ENCODE assay signal across 8 cellular contexts in the genomic region with DNA sequence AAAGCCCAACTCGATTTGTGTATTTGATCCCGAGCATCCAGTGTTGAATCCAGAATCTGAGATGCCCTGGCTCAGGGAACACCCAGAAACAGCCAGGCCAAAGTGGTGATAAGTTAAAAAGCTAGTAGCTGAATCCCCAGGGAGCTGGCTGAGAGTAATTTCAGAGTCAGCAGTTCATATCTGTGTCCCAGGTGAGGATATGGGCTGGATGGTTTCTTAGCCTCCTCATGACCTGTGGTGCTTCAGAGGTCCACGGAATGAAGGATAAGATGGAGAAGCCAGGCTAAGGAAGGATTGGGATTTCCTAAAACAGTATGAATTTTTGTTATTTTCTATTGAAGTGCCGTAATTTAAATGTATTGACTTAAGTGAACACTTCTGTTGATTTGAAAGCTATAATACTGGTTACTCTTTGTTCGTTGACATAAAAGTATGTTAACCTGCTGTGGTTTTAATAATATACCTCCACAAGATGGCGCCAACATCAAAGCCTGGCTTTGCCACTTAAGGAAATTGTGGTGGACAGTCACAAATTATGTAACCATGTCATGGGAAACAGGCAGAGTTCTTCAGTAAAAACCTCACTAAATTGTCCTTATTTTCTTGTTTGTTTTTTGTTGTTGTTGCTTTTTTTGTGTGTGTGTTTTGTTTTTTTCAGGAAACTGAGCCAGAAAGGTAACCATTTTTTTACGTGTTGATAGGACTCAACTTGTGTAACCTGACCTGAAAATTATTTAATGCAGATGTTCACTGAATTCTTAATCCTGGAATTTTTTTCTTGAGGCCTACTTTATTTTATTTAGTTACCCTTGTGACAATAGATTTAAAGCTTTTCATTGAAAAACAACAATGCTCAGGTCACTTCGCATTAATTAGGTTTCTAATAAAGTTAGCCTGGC. TPM values are rescaled to one million over a fixed set of nuclear protein-coding genes. Genes with fewer than 3 reads are reported as not detected.
DNase-seq lines count a peak whose midpoint lies in the region; ATAC-seq, FAIRE-seq and TF ChIP-seq lines count a peak whose summit lies in the region.

No MANE protein-coding gene starts in this region.

- DNase-seq in AG08396 (ENCODE audit: low spot score) (peak; percentile 47), GM18507 (ENCODE audit: extremely low spot score, insufficient read length, low read depth) (no peak), NCI-H460 (ENCODE audit: extremely low read depth, low read depth) (peak; percentile 73), natural killer cell (no peak)
- peak; percentile 62 for DNase-seq in activated CD4-positive, alpha-beta memory T cell treated with anti-CD3 and anti-CD28 coated beads for 36 hours

- intact Hi-C loops in activated CD4-positive, alpha-beta memory T cell treated with anti-CD3 and anti-CD28 coated beads for 36 hours (cut with micrococcal nuclease), result loop anchor here (1.0 to 5.0 kb wide), 10 partner anchors 103 to 638 kb away; partner anchors contain the start of genes CDKN2A and CDKN2B-AS1
- intact Hi-C loops in natural killer cell (cut with micrococcal nuclease), result loop anchor here (1.0 to 5.0 kb wide), 5 partner anchors 194 to 638 kb away; no protein-coding TSS in a partner anchor

- TF ChIP-seq POLR2A in GM18505 (IDR thresholded peaks at IDR 0.05; ENCODE audit: borderline replicate concordance, extremely low read depth, insufficient read depth, insufficient read length), result no peak

- H3K4me1 Mint-ChIP-seq in activated CD4-positive, alpha-beta memory T cell treated with anti-CD3 and anti-CD28 coated beads for 36 hours (ENCODE audit: low read depth), result peaks cover 45% of the 10 kb centered on the region
- H3K4me1 Mint-ChIP-seq in natural killer cell, result peaks cover 5 to 6% of the 10 kb centered on the region in 2 donors

- CTCF ChIA-PET in activated CD4-positive, alpha-beta memory T cell treated with anti-CD3 and anti-CD28 coated beads for 36 hours (lab: Charles Lee), result interaction anchor here (0.6 to 6.8 kb wide), 48 partner anchors 10 to 642 kb away, joined by 3 to 118 read pairs (median 4); partner anchors contain the start of genes CDKN2A, CDKN2B, CDKN2B-AS1 and MTAP

- TF ChIP-seq CTCF in natural killer cell (IDR thresholded peaks at IDR 0.05), result peak; percentile 67

- no peak overlapping the region for H3K4me3 Mint-ChIP-seq in activated CD4-positive, alpha-beta memory T cell treated with anti-CD3 and anti-CD28 coated beads for 36 hours
- no peak overlapping the region for H3K4me3 Mint-ChIP-seq in natural killer cell

- H3K9me3 Mint-ChIP-seq in activated CD4-positive, alpha-beta memory T cell treated with anti-CD3 and anti-CD28 coated beads for 36 hours, result no peaks in the 10 kb centered on the region
- no peaks in the 10 kb centered on the region for H3K9me3 Mint-ChIP-seq in natural killer cell

- ATAC-seq in HG03280 (IDR thresholded peaks at IDR 0.05; ENCODE audit: unreplicated experiment), result peak; percentile 40
- peak; percentile 50 for ATAC-seq in esophagus mucosa
- peak; percentile 72 to 76 (median 76) for ATAC-seq in natural killer cell
- no peak for ATAC-seq in GM18505 (IDR thresholded peaks at IDR 0.05; ENCODE audit: unreplicated experiment)

- no peak overlapping the region for H3K27ac Mint-ChIP-seq in activated CD4-positive, alpha-beta memory T cell treated with anti-CD3 and anti-CD28 coated beads for 36 hours
- no peak overlapping the region for H3K27ac Mint-ChIP-seq in natural killer cell

- peak; percentile 87 for FAIRE-seq in GM18507 (lab: Jason Lieb, UNC)

- POLR2A ChIA-PET in activated CD4-positive, alpha-beta memory T cell treated with anti-CD3 and anti-CD28 coated beads for 36 hours (lab: Charles Lee), result interaction anchor here (1.0 kb wide), 1 partner anchor 195 kb away, joined by 3 read pairs; the partner anchor contains the start of gene CDKN2B

- no peaks in the 10 kb centered on the region for H3K27me3 Mint-ChIP-seq in activated CD4-positive, alpha-beta memory T cell treated with anti-CD3 and anti-CD28 coated beads for 36 hours
- no peaks in the 10 kb centered on the region for H3K27me3 Mint-ChIP-seq in natural killer cell (ENCODE audit: low read depth in 2 of 2)

- H3K36me3 Mint-ChIP-seq in activated CD4-positive, alpha-beta memory T cell treated with anti-CD3 and anti-CD28 coated beads for 36 hours, result peaks cover 51% of the 10 kb centered on the region
- peaks cover 7% of the 10 kb centered on the region for H3K36me3 Mint-ChIP-seq in natural killer cell

RNA-seq across cellular contexts. Expression of gene MTAP, which starts 11.4 kb away (rescaled TPM):
- total RNA-seq in NCI-H460 (2014; rRNA removed; shearing (Covaris generic)), result 43.7 and 55.3 TPM in 2 replicates
- 36.2 and 128 TPM in 2 replicates for polyA plus RNA-seq in NCI-H460 (2014; cell fraction: nucleus; rRNA removed)
- 10 to 100 TPM; 55.6 to 62.3 TPM for total RNA-seq in activated CD4-positive, alpha-beta memory T cell treated with anti-CD3 and anti-CD28 coated beads for 36 hours
- total RNA-seq in esophagus mucosa (50.5 TPM), natural killer cell (10 to 100 TPM; 19.4 to 20.7 (median 19.6) TPM)

Comparison
In these comparisons a context has a peak if more than half of its experiments do, and no peak if none do; other contexts are left out.
1. DNase-seq: peak in AG08396 (single experiment), NCI-H460 (single experiment) and activated CD4-positive, alpha-beta memory T cell treated with anti-CD3 and anti-CD28 coated beads for 36 hours (single experiment); none in GM18507 (single experiment) and natural killer cell (single experiment).